In the genomic region with DNA sequence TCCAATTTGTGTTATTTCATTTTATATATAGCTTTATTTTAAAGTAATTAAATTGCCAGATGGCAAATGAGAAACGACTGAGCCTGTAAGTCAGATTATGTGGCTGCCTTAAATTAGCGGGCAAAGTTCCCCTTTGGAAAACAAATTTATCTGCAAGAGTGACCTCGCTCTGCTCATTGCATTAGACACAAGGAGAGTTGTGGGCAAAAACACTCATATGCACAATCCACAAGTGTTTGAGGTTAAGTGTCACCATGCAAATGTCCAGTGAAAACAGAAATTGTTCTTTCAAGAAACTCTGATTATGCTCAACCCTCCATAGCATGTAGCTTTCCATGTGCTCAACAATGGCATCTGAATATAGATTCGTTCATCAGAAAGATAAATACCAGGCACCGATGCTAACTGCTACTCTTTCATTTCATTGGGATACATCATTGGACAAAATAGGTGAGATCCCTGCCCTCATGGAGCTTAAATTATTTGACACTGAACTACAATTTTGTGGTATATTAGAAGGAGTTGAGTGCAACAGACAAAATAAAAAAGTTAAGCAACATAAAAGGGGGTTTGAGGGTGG, we compare ENCODE assay signal across 24 cellular contexts. TPM values are rescaled to one million over a fixed set of nuclear protein-coding genes. Genes with fewer than 3 reads are reported as not detected.
DNase-seq lines count a peak whose midpoint lies in the region; ATAC-seq and TF ChIP-seq lines count a peak whose summit lies in the region.
"Had no signal": no experiment of that assay in that cellular context is flagged by ENCODE, and none has a peak within 500 bp of the region (broad histone marks: within the 10 kb centered on the region; RNA-seq: fewer than 3 reads in every experiment).

No MANE protein-coding gene starts in this region.

- H3K4me2 ChIP-seq in PC-9, result no peak overlapping the region

- H3K4me3 ChIP-seq in right lobe of liver (peak overlapping the region in 1 of 3 donors; percentile 11), PC-9 (no peak overlapping the region)
- H3K4me3 ChIP-seq: esophagus squamous epithelium, gastrocnemius medialis, HAP-1, lower lobe of right lung, psoas muscle, SJSA1 had no signal

- TF ChIP-seq POLR2A in right lobe of liver (IDR thresholded peaks at IDR 0.05), result no peak

- CTCF ChIA-PET in PC-9 (lab: Charles Lee), result no interaction called here

- WGBS in right lobe of liver (ENCODE audit: insufficient coverage, low coverage, low lambda C conversion rate, missing lambda C conversion rate), result 19% methylated on average over 5 of the region's 5 CpGs

- peaks cover 57% of the 10 kb centered on the region for H3K4me1 Mint-ChIP-seq in brain

- H3K36me3 ChIP-seq in right lobe of liver, result no peaks in the 10 kb centered on the region
- no peaks in the 10 kb centered on the region for H3K36me3 ChIP-seq in PC-9 (ENCODE audit: low read depth)
- H3K36me3 ChIP-seq: esophagus squamous epithelium, gastrocnemius medialis, HAP-1, Peyer's patch, SJSA1 had no signal

- H3K4me1 ChIP-seq in right lobe of liver, result peaks cover 0 to 63% (median 19%) of the 10 kb centered on the region in 4 donors
- no peaks in the 10 kb centered on the region for H3K4me1 ChIP-seq in PC-9 (replicated peaks; ENCODE audit: insufficient read depth)
- H3K4me1 ChIP-seq: gastrocnemius medialis, psoas muscle, SJSA1 had no signal

- ATAC-seq in right lobe of liver, result peak; percentile 22 to 45 (median 42)
- no peak for ATAC-seq in GM21526 (IDR thresholded peaks at IDR 0.05; ENCODE audit: low FRiP score, unreplicated experiment)
- no peak for ATAC-seq in GM18870 (IDR thresholded peaks at IDR 0.05; ENCODE audit: unreplicated experiment)
- ATAC-seq: activated T-cell treated with anti-CD3 and anti-CD28 coated beads, Interleukin-2, amount 50 U/mL, for 4 hours; gastrocnemius medialis; lower lobe of right lung; psoas muscle; T-cell had no signal

- no peaks in the 10 kb centered on the region for H3K27me3 Mint-ChIP-seq in brain

- H3K27me3 ChIP-seq in right lobe of liver (no peaks in the 10 kb centered on the region), PC-9 (ENCODE audit: insufficient read depth, low read depth) (no peaks in the 10 kb centered on the region)
- H3K27me3 ChIP-seq: esophagus squamous epithelium, gastrocnemius medialis, Peyer's patch, SJSA1 had no signal

- H3K4me3 Mint-ChIP-seq in brain, result peak overlapping the region in 2 of 5 experiments; percentile 8 to 16
- H3K4me3 Mint-ChIP-seq: activated T-cell treated with anti-CD3 and anti-CD28 coated beads, Interleukin-2, amount 50 U/mL, for 4 hours; endodermal cell; T-cell had no signal

- peaks cover 8% of the 10 kb centered on the region for H3K36me3 Mint-ChIP-seq in brain
- H3K36me3 Mint-ChIP-seq: T-cell had no signal

- H3K9me2 ChIP-seq in PC-9 (ENCODE audit: insufficient read depth), result no peaks in the 10 kb centered on the region

- no peak for TF ChIP-seq CTCF in 22Rv1 (IDR thresholded peaks at IDR 0.05)
- TF ChIP-seq CTCF in brain (conservative IDR thresholded peaks at IDR 0.05), result no peak
- TF ChIP-seq CTCF in right lobe of liver (IDR thresholded peaks at IDR 0.05), result no peak
- TF ChIP-seq CTCF in PC-9 (conservative IDR thresholded peaks at IDR 0.05), result no peak

- H3K9me3 ChIP-seq in right lobe of liver (no peaks in the 10 kb centered on the region), PC-9 (ENCODE audit: insufficient read depth, low read depth) (no peaks in the 10 kb centered on the region)
- H3K9me3 ChIP-seq: esophagus squamous epithelium, gastrocnemius medialis, HAP-1, lower lobe of right lung, Peyer's patch, psoas muscle, SJSA1 had no signal

- peak overlapping the region; percentile 98 for H3K27ac ChIP-seq in 22Rv1
- peak overlapping the region; percentile 27 to 86 (median 80) for H3K27ac ChIP-seq in right lobe of liver
- H3K27ac ChIP-seq in PC-9, result no peak overlapping the region
- H3K27ac ChIP-seq: esophagus squamous epithelium, gastrocnemius medialis, lower lobe of right lung, psoas muscle, SJSA1 had no signal

- no peaks in the 10 kb centered on the region; the same call in 1 of the 2 replicates for H4K20me1 ChIP-seq in PC-9 (ENCODE audit: insufficient read depth)

- intact Hi-C loops in right lobe of liver (cut with DNase I) (no loop called here), PC-9 (cut with micrococcal nuclease; ENCODE audit: unreplicated experiment) (no loop called here)

- H3F3A ChIP-seq in PC-9 (ENCODE audit: insufficient read depth, low read depth), result no peaks in the 10 kb centered on the region

- H3K79me2 ChIP-seq in PC-9 (ENCODE audit: low read depth), result peaks cover 11% of the 10 kb centered on the region; the same call in 1 of the 2 replicates

- H3K9me3 Mint-ChIP-seq in brain, result no peaks in the 10 kb centered on the region
- H3K9me3 Mint-ChIP-seq: activated T-cell treated with anti-CD3 and anti-CD28 coated beads, Interleukin-2, amount 50 U/mL, for 4 hours; endodermal cell; T-cell had no signal

- POLR2A ChIA-PET in PC-9 (lab: Charles Lee; ENCODE audit: unreplicated experiment), result interaction anchor here (0.6 kb wide), 1 partner anchor 791 kb away, joined by 3 read pairs; the partner anchor contains the start of gene TXLNB

- H3K27ac Mint-ChIP-seq in brain, result peak overlapping the region in 3 of 5 experiments; percentile 18 to 76 (median 53)
- H3K27ac Mint-ChIP-seq: endodermal cell, T-cell had no signal

- DNase-seq in MV-4-11 (lab: John Stamatoyannopoulos, UW) (peak; percentile 13), right lobe of liver (no peak), PC-9 (no peak), NCI-H2171 treated with DMSO at 0.1 percent for 48 hours (lab: John Stamatoyannopoulos, UW) (no peak)
- DNase-seq: activated CD4-positive, alpha-beta T cell treated with anti-CD3 and anti-CD28 coated beads for 48 hours; activated T-cell treated with anti-CD3 and anti-CD28 coated beads, Interleukin-2, amount 50 U/mL, for 4 hours; DND-41; endodermal cell; esophagus squamous epithelium; gastrocnemius medialis; Kasumi-1; lower lobe of right lung; NCI-H1048; NCI-H2029 treated with DMSO at 0.1 percent for 48 hours; Peyer's patch; psoas muscle; stimulated activated CD4-positive, alpha-beta T cell treated with anti-CD3 and anti-CD28 coated beads, Interleukin-1b, Interleukin-23, amount 100 ng/mL, for 48 hours; T-cell had no signal

- H2AFZ ChIP-seq in PC-9, result no peak overlapping the region

- no TSS peak for BruUV-seq in PC-9 (replicated peaks; lab: Mats Ljungman, UMichigan)

RNA-seq across cellular contexts. Expression of gene NHSL1, which starts 1.7 kb away (rescaled TPM):
- 18.2 TPM for polyA plus RNA-seq in brain (ENCODE audit: insufficient read depth, low read depth, low replicate concordance)
- total RNA-seq in right lobe of liver (10 to 100 TPM; 19.8 to 54.2 (median 28.5) TPM), PC-9 (2021) (17.5 and 17.8 TPM in 2 replicates)

Comparison
In these comparisons a context has a peak if more than half of its experiments do, and no peak if none do; other contexts are left out.
1. ATAC-seq: peak in right lobe of liver (4 of 4); none in GM21526 (single experiment) and GM18870 (single experiment).